1 cellular context compared by ENCODE assay signal in genomic region chr5:84290161-84290560, GRCh38.
TF ChIP-seq lines count a peak whose summit lies in the region.

No MANE protein-coding gene starts in this region.

TF ChIP-seq in GM23338, 12 proteins besides CTCF, POLR2A, EP300 and RAD21 (continued from another document):
- TF ChIP-seq ZNF462 (CRISPR knock-in tag; IDR thresholded peaks at IDR 0.05) (no peak), POLR2AphosphoS5 (IDR thresholded peaks at IDR 0.05; ENCODE audit: low read depth) (no peak)
